ENCODE assay signal across 8 cellular contexts in genomic region chr14:104865069-104865630, GRCh38. TPM values are rescaled to one million over a fixed set of nuclear protein-coding genes. Genes with fewer than 3 reads are reported as not detected.
DNase-seq lines count a peak whose midpoint lies in the region; ATAC-seq and TF ChIP-seq lines count a peak whose summit lies in the region.

Gene CEP170B (plus strand): TSS chr14:104865268. CDS start chr14:104868451, 3,183 bp downstream.

- H3K4me1 ChIP-seq in body of pancreas (peaks cover 39% of the 10 kb centered on the region), iPS DF 6.9 (ENCODE audit: control insufficient read depth, insufficient read depth, low read length) (peaks cover 8% of the 10 kb centered on the region; the same call in 1 of the 2 replicates), gastrocnemius medialis (peaks cover 14 to 17% of the 10 kb centered on the region in 2 donors)

- WGBS in body of pancreas, 2 donors, result 0% methylated on average over 35 of the region's 90 CpGs; no CpG with 5 or more reads in 1 of the 2 donors
- WGBS in iPS DF 6.9 (ENCODE audit: insufficient coverage, insufficient read length), result no CpG with 5 or more reads among the region's 90 CpGs

- H3K27ac ChIP-seq in body of pancreas (peak within 1 kb of the TSS; percentile 77 to 95 (median 92)), iPS DF 6.9 (ENCODE audit: low read length) (no peak within 1 kb of the TSS), gastrocnemius medialis (peak within 1 kb of the TSS; percentile 20 to 63 (median 50))

- H3K4me3 ChIP-seq in body of pancreas (peak within 1 kb of the TSS; percentile 55 to 58), iPS DF 6.9 (ENCODE audit: low read length) (peak within 1 kb of the TSS; percentile 80), gastrocnemius medialis (peak within 1 kb of the TSS; percentile 65 to 76 (median 73))

- H3K27me3 ChIP-seq in body of pancreas, result no peaks in the 10 kb centered on the region
- no peaks in the 10 kb centered on the region for H3K27me3 ChIP-seq in iPS DF 6.9 (ENCODE audit: control insufficient read depth, insufficient read depth, low read length)
- H3K27me3 ChIP-seq in gastrocnemius medialis, result peaks cover 13 to 16% (median 14%) of the 10 kb centered on the region in 3 donors

- H3K36me3 ChIP-seq in body of pancreas (replicated peaks in 1 of 2; ENCODE audit: insufficient read depth in 1 of 2, low read depth in 2 of 2) (no peaks in the 10 kb centered on the region), iPS DF 6.9 (ENCODE audit: control insufficient read depth, insufficient read depth, low read length) (no peaks in the 10 kb centered on the region; the same call in 1 of the 2 replicates), gastrocnemius medialis (peaks cover 0 to 3% of the 10 kb centered on the region in 2 donors)

- in situ Hi-C loops in gastrocnemius medialis (cut with MboI; ENCODE audit: low sequenced_read_pairs in 4 of 4), result no loop called here

- H3K9me3 ChIP-seq in body of pancreas (no peaks in the 10 kb centered on the region), iPS DF 6.9 (ENCODE audit: control insufficient read depth, insufficient read depth, low read length) (no peaks in the 10 kb centered on the region), gastrocnemius medialis (no peaks in the 10 kb centered on the region)

- TF ChIP-seq CTCF in body of pancreas (IDR thresholded peaks at IDR 0.05) (no peak), gastrocnemius medialis (IDR thresholded peaks at IDR 0.05 in 4 of 5, conservative IDR thresholded peaks at IDR 0.05 in 1 of 5) (no peak)

- TF ChIP-seq POLR2A in body of pancreas (IDR thresholded peaks at IDR 0.05), result no peak
- TF ChIP-seq POLR2A in gastrocnemius medialis (IDR thresholded peaks at IDR 0.05), result no peak

- ATAC-seq in body of pancreas (peak; percentile 78), gastrocnemius medialis (peak; percentile 77 to 78), HG02678 (IDR thresholded peaks at IDR 0.05; ENCODE audit: unreplicated experiment) (no peak), GM19455 (IDR thresholded peaks at IDR 0.05; ENCODE audit: unreplicated experiment) (no peak)

- intact Hi-C loops in body of pancreas (cut with DNase I) (no loop called here), gastrocnemius medialis (cut with DNase I; ENCODE audit: low total_unique reads) (loop anchor here (5.0 kb wide), 1 partner anchor 68 kb away; the partner anchor contains the start of gene AKT1)

- DNase-seq in activated gamma-delta T cell treated with Interleukin-2 at 50 U/mL for 16 hours, result peak; percentile 19
- DNase-seq in activated gamma-delta T cell (lab: John Stamatoyannopoulos, UW), result no peak
- DNase-seq in T follicular helper cell (ENCODE audit: low read depth), result peak; percentile 34
- peak; percentile 51 to 72 (median 65) for DNase-seq in body of pancreas
- no peak for DNase-seq in iPS DF 6.9 (ENCODE audit: low read depth, low spot score)
- DNase-seq in gastrocnemius medialis, result no peak

RNA-seq across cellular contexts. Expression of gene CEP170B, which starts in this region (rescaled TPM):
- 10 to 100 TPM; 23.6 to 41.9 TPM for total RNA-seq in body of pancreas
- 10 to 100 TPM in 1 of 4 donors, 1 to 10 TPM in 3; 4.5 to 13.0 (median 7.1) TPM for total RNA-seq in gastrocnemius medialis

Comparison
In these comparisons a context has a peak if more than half of its experiments do, and no peak if none do; other contexts are left out.
1. DNase-seq: peak in activated gamma-delta T cell treated with Interleukin-2 at 50 U/mL for 16 hours (single experiment), T follicular helper cell (single experiment) and body of pancreas (4 of 4); none in activated gamma-delta T cell (single experiment), iPS DF 6.9 (single experiment) and gastrocnemius medialis (0 of 2).
2. ATAC-seq: peak in body of pancreas (single experiment) and gastrocnemius medialis (2 of 2); none in HG02678 (single experiment) and GM19455 (single experiment).
3. Peak in every context shown above with its lines, with median percentiles within 50 percentile points of each other: H3K4me3 ChIP-seq.